Comparison of ENCODE assay signal across 22 cellular contexts in the genomic region with DNA sequence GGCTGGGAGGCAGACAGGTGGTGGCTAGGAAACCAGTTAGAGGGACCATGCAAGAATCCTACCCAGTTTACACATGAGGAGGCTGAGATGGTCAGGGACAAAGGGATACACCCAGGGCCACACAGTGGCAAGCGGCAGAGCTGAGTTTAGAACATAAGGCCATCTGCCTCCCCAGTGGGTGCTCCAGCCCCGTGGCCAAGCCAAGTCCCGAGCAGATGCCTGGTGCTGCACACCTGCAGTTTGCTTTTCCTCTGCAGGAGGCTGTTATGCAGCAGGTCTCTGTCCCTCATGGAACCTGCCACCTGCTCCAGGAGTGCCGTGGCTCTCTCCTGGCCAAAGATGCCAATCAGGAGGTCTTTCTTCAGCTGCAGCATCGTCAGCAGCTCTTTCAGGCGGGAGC.
A peak's percentile ranks its signal among the peaks of the same experiment; 100 is the strongest.
DNase-seq lines count a peak whose midpoint lies in the region; ATAC-seq and TF ChIP-seq lines count a peak whose summit lies in the region.
"Had no signal": no experiment of that assay in that cellular context is flagged by ENCODE, and none has a peak within 500 bp of the region (broad histone marks: within the 10 kb centered on the region; RNA-seq: fewer than 3 reads in every experiment).

No MANE protein-coding gene starts in this region.

- TF ChIP-seq CTCF in Caco-2 (IDR thresholded peaks at IDR 0.05; ENCODE audit: insufficient read depth in 1 of 2, low read depth in 1 of 2, low read length in 1 of 2, severe bottlenecking in 1 of 2, unreplicated experiment in 1 of 2): no peak

- DNase-seq in activated CD4-positive, alpha-beta T cell treated with anti-CD3 and anti-CD28 coated beads, Interleukin-2, amount 10 ng/mL, durations not matched to agents 7 days and 5 days: no peak
- DNase-seq in activated CD4-positive, alpha-beta T cell treated with anti-CD3 and anti-CD28 coated beads for 48 hours: no peak
- DNase-seq in Caco-2: no peak
- peak; percentile 61 for DNase-seq in NCI-H510A (lab: John Stamatoyannopoulos, UW)
- DNase-seq in cerebellum (ENCODE audit: low spot score): peak; percentile 66
- DNase-seq in stimulated activated naive CD8-positive, alpha-beta T cell treated with anti-CD3 and anti-CD28 coated beads, Interleukin-15, Interleukin-2, amounts not matched to agents 100 U/mL and 50 U/mL, for 24 hours: no peak
- DNase-seq in activated T-helper 1 cell treated with anti-CD3 and anti-CD28 coated beads, Interleukin-12 subunit alpha, Interleukin-12 subunit beta, Interleukin-2, Interleukin-4 antibody, amounts not matched to agents 30 ng/mL and 10 ng/mL and 1 ng/mL, durations not matched to agents 14 hours and 24 hours and 36 hours (ENCODE audit: low spot score): no peak
- DNase-seq in activated CD4-positive, alpha-beta T cell treated with anti-CD3 and anti-CD28 coated beads, Interleukin-2, amount 50 U/mL, for 4 hours: no peak
- DNase-seq: activated naive CD4-positive, alpha-beta T cell treated with Interleukin-2 at 50 U/mL for 16 hours; DND-41; glutamatergic neuron; left cardiac atrium; mesendoderm; NCI-H1436 treated with DMSO at 0.1 percent for 48 hours; NCI-H526 treated with DMSO at 0.1 percent for 48 hours; right lobe of liver; stimulated activated naive B cell treated with anti-CD40 and anti-IgM and Interleukin-4, amounts not matched to agents 10 μg/mL and 1 μg/mL and 100 μg/mL, for 72 hours had no signal

- H3K27ac Mint-ChIP-seq in activated CD4-positive, alpha-beta T cell treated with anti-CD3 and anti-CD28 coated beads, Interleukin-2, amount 10 ng/mL, durations not matched to agents 7 days and 5 days: peak overlapping the region; percentile 32
- peak overlapping the region; percentile 70 for H3K27ac Mint-ChIP-seq in Caco-2 (ENCODE audit: unreplicated experiment)
- H3K27ac Mint-ChIP-seq in activated T-helper 1 cell treated with anti-CD3 and anti-CD28 coated beads, Interleukin-12 subunit alpha, Interleukin-12 subunit beta, Interleukin-2, Interleukin-4 antibody, amounts not matched to agents 30 ng/mL and 10 ng/mL and 1 ng/mL, durations not matched to agents 14 hours and 24 hours and 36 hours: no peak overlapping the region

- peaks cover 9% of the 10 kb centered on the region for H3K4me1 Mint-ChIP-seq in activated CD4-positive, alpha-beta T cell treated with anti-CD3 and anti-CD28 coated beads, Interleukin-2, amount 10 ng/mL, durations not matched to agents 7 days and 5 days
- peaks cover 24% of the 10 kb centered on the region for H3K4me1 Mint-ChIP-seq in Caco-2 (ENCODE audit: low read depth, unreplicated experiment)
- H3K4me1 Mint-ChIP-seq in activated T-helper 1 cell treated with anti-CD3 and anti-CD28 coated beads, Interleukin-12 subunit alpha, Interleukin-12 subunit beta, Interleukin-2, Interleukin-4 antibody, amounts not matched to agents 30 ng/mL and 10 ng/mL and 1 ng/mL, durations not matched to agents 14 hours and 24 hours and 36 hours (ENCODE audit: low read depth): peaks cover 5% of the 10 kb centered on the region

- CTCF ChIA-PET in activated CD4-positive, alpha-beta T cell treated with anti-CD3 and anti-CD28 coated beads, Interleukin-2, amount 10 ng/mL, durations not matched to agents 7 days and 5 days (lab: Charles Lee): interaction anchor here (1.7 to 3.4 kb wide), 4 partner anchors 11 to 82 kb away, joined by 6 to 14 read pairs (median 10); no protein-coding TSS in a partner anchor
- CTCF ChIA-PET in Caco-2 (lab: Charles Lee): interaction anchor here (1.3 kb wide), 1 partner anchor 108 kb away, joined by 4 read pairs; no protein-coding TSS in a partner anchor

- H3K9me3 ChIP-seq in Caco-2: no peaks in the 10 kb centered on the region
- H3K9me3 ChIP-seq: right lobe of liver, SJSA1 had no signal

- POLR2A ChIA-PET in activated CD4-positive, alpha-beta T cell treated with anti-CD3 and anti-CD28 coated beads, Interleukin-2, amount 10 ng/mL, durations not matched to agents 7 days and 5 days (lab: Charles Lee): no interaction called here
- POLR2A ChIA-PET in Caco-2 (lab: Charles Lee): no interaction called here

- no peaks in the 10 kb centered on the region for H3K27me3 ChIP-seq in Caco-2 (replicated peaks; ENCODE audit: control insufficient read depth, insufficient read depth, low read length)
- H3K27me3 ChIP-seq: right lobe of liver, SJSA1 had no signal

- H3K27me3 Mint-ChIP-seq in activated CD4-positive, alpha-beta T cell treated with anti-CD3 and anti-CD28 coated beads, Interleukin-2, amount 10 ng/mL, durations not matched to agents 7 days and 5 days: no peaks in the 10 kb centered on the region
- no peaks in the 10 kb centered on the region for H3K27me3 Mint-ChIP-seq in Caco-2 (ENCODE audit: insufficient read depth, unreplicated experiment)
- H3K27me3 Mint-ChIP-seq in activated T-helper 1 cell treated with anti-CD3 and anti-CD28 coated beads, Interleukin-12 subunit alpha, Interleukin-12 subunit beta, Interleukin-2, Interleukin-4 antibody, amounts not matched to agents 30 ng/mL and 10 ng/mL and 1 ng/mL, durations not matched to agents 14 hours and 24 hours and 36 hours (ENCODE audit: insufficient read depth): no peaks in the 10 kb centered on the region
- H3K27me3 Mint-ChIP-seq: natural killer cell treated with Interleukin-12 subunit alpha and Interleukin-12 subunit beta and Interleukin-15 and Interleukin-18, amount 100 ng/mL, for 72 hours; stimulated activated naive B cell treated with anti-CD40 and anti-IgM and Interleukin-4, amounts not matched to agents 10 μg/mL and 1 μg/mL and 100 μg/mL, for 72 hours had no signal

- no peaks in the 10 kb centered on the region; the same call in 1 of the 2 replicates for H3K36me3 ChIP-seq in Caco-2 (ENCODE audit: control insufficient read depth, insufficient read depth, low read length)

- H3K36me3 Mint-ChIP-seq in activated CD4-positive, alpha-beta T cell treated with anti-CD3 and anti-CD28 coated beads, Interleukin-2, amount 10 ng/mL, durations not matched to agents 7 days and 5 days (ENCODE audit: low read depth): peaks cover 69% of the 10 kb centered on the region
- H3K36me3 Mint-ChIP-seq in Caco-2 (ENCODE audit: insufficient read depth, unreplicated experiment): peaks cover 6% of the 10 kb centered on the region
- peaks cover 30% of the 10 kb centered on the region for H3K36me3 Mint-ChIP-seq in activated T-helper 1 cell treated with anti-CD3 and anti-CD28 coated beads, Interleukin-12 subunit alpha, Interleukin-12 subunit beta, Interleukin-2, Interleukin-4 antibody, amounts not matched to agents 30 ng/mL and 10 ng/mL and 1 ng/mL, durations not matched to agents 14 hours and 24 hours and 36 hours (ENCODE audit: low read depth)

- ATAC-seq in stimulated activated naive CD8-positive, alpha-beta T cell treated with anti-CD3 and anti-CD28 coated beads, Interleukin-15, Interleukin-2, amounts not matched to agents 100 U/mL and 50 U/mL, for 24 hours: no peak
- ATAC-seq: HCT116; left cardiac atrium; natural killer cell treated with Interleukin-12 subunit alpha and Interleukin-12 subunit beta and Interleukin-15 and Interleukin-18, amount 100 ng/mL, for 72 hours; PC-3; right lobe of liver; stimulated activated naive B cell treated with anti-CD40 and anti-IgM and Interleukin-4, amounts not matched to agents 10 μg/mL and 1 μg/mL and 100 μg/mL, for 72 hours had no signal

- H3K4me1 ChIP-seq in Caco-2: peaks cover 38% of the 10 kb centered on the region
- H3K4me1 ChIP-seq: parathyroid adenoma, SJSA1 had no signal

- no TSS peak for BruUV-seq in Caco-2 (replicated peaks; lab: Mats Ljungman, UMichigan)

- no peak overlapping the region for H3K4me3 Mint-ChIP-seq in activated CD4-positive, alpha-beta T cell treated with anti-CD3 and anti-CD28 coated beads, Interleukin-2, amount 10 ng/mL, durations not matched to agents 7 days and 5 days
- no peak overlapping the region for H3K4me3 Mint-ChIP-seq in Caco-2 (ENCODE audit: unreplicated experiment)
- H3K4me3 Mint-ChIP-seq in activated T-helper 1 cell treated with anti-CD3 and anti-CD28 coated beads, Interleukin-12 subunit alpha, Interleukin-12 subunit beta, Interleukin-2, Interleukin-4 antibody, amounts not matched to agents 30 ng/mL and 10 ng/mL and 1 ng/mL, durations not matched to agents 14 hours and 24 hours and 36 hours: no peak overlapping the region
- H3K4me3 Mint-ChIP-seq: natural killer cell treated with Interleukin-12 subunit alpha and Interleukin-12 subunit beta and Interleukin-15 and Interleukin-18, amount 100 ng/mL, for 72 hours; stimulated activated naive B cell treated with anti-CD40 and anti-IgM and Interleukin-4, amounts not matched to agents 10 μg/mL and 1 μg/mL and 100 μg/mL, for 72 hours had no signal

- intact Hi-C loops in Caco-2 (cut with micrococcal nuclease; ENCODE audit: unreplicated experiment): loop anchor here (10.0 kb wide), 1 partner anchor 549 kb away; no protein-coding TSS in a partner anchor
- intact Hi-C loops in activated T-helper 1 cell treated with anti-CD3 and anti-CD28 coated beads, Interleukin-12 subunit alpha, Interleukin-12 subunit beta, Interleukin-2, Interleukin-4 antibody, amounts not matched to agents 30 ng/mL and 10 ng/mL and 1 ng/mL, durations not matched to agents 14 hours and 24 hours and 36 hours (cut with micrococcal nuclease): loop anchor here (1.0 kb wide), 1 partner anchor 35 kb away; no protein-coding TSS in a partner anchor

- no peaks in the 10 kb centered on the region for H3K9me3 Mint-ChIP-seq in activated CD4-positive, alpha-beta T cell treated with anti-CD3 and anti-CD28 coated beads, Interleukin-2, amount 10 ng/mL, durations not matched to agents 7 days and 5 days
- H3K9me3 Mint-ChIP-seq in Caco-2 (ENCODE audit: unreplicated experiment): no peaks in the 10 kb centered on the region
- no peaks in the 10 kb centered on the region for H3K9me3 Mint-ChIP-seq in activated T-helper 1 cell treated with anti-CD3 and anti-CD28 coated beads, Interleukin-12 subunit alpha, Interleukin-12 subunit beta, Interleukin-2, Interleukin-4 antibody, amounts not matched to agents 30 ng/mL and 10 ng/mL and 1 ng/mL, durations not matched to agents 14 hours and 24 hours and 36 hours
- H3K9me3 Mint-ChIP-seq: natural killer cell treated with Interleukin-12 subunit alpha and Interleukin-12 subunit beta and Interleukin-15 and Interleukin-18, amount 100 ng/mL, for 72 hours; stimulated activated naive B cell treated with anti-CD40 and anti-IgM and Interleukin-4, amounts not matched to agents 10 μg/mL and 1 μg/mL and 100 μg/mL, for 72 hours had no signal

- H3K4me3 ChIP-seq in Caco-2 (ENCODE audit: low read depth, low read length): no peak overlapping the region
- H3K4me3 ChIP-seq: right lobe of liver, SJSA1 had no signal

Comparison
In these comparisons a context has a peak if more than half of its experiments do, and no peak if none do; other contexts are left out.
1. DNase-seq: peak in NCI-H510A (single experiment) and cerebellum (single experiment); none in activated CD4-positive, alpha-beta T cell treated with anti-CD3 and anti-CD28 coated beads, Interleukin-2, amount 10 ng/mL, durations not matched to agents 7 days and 5 days (single experiment), activated CD4-positive, alpha-beta T cell treated with anti-CD3 and anti-CD28 coated beads for 48 hours (single experiment), Caco-2 (0 of 2), stimulated activated naive CD8-positive, alpha-beta T cell treated with anti-CD3 and anti-CD28 coated beads, Interleukin-15, Interleukin-2, amounts not matched to agents 100 U/mL and 50 U/mL, for 24 hours (single experiment), activated T-helper 1 cell treated with anti-CD3 and anti-CD28 coated beads, Interleukin-12 subunit alpha, Interleukin-12 subunit beta, Interleukin-2, Interleukin-4 antibody, amounts not matched to agents 30 ng/mL and 10 ng/mL and 1 ng/mL, durations not matched to agents 14 hours and 24 hours and 36 hours (single experiment) and activated CD4-positive, alpha-beta T cell treated with anti-CD3 and anti-CD28 coated beads, Interleukin-2, amount 50 U/mL, for 4 hours (0 of 2).